29 cellular contexts compared by ENCODE assay signal in the genomic region with DNA sequence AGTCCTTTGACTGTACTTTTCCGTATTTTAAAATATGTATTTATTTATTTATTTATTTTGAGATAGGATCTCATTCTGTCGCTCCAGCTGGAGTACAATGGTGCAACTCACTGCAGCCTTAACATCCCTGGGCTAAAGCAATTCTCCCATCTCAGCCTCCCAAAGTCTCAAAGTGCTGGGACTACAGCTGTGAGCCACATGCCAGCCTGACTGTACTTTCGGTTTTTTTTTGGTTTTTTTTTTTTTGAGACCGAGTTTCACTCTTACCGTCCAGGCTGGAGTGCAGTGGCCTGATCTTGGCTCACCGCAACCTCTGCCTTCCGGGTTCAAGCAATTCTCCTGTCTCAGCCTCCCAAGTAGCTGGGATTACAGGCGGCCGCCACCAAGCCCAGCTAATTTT.
"Had no signal": no experiment of that assay in that cellular context is flagged by ENCODE, and none has a peak within 500 bp of the region (broad histone marks: within the 10 kb centered on the region; RNA-seq: fewer than 3 reads in every experiment).

No MANE protein-coding gene starts in this region.

- H3K27ac ChIP-seq: heart right ventricle, left ventricle myocardium inferior, neural progenitor cell, parathyroid adenoma, stomach, upper lobe of left lung, vagina had no signal

- DNase-seq: activated CD4-positive, alpha-beta memory T cell treated with anti-CD3 and anti-CD28 coated beads, Interleukin-2, amount 10 ng/mL, durations not matched to agents 7 days and 5 days; activated CD4-positive, alpha-beta T cell treated with anti-CD3 and anti-CD28 coated beads, Interleukin-2, amount 10 ng/mL, durations not matched to agents 7 days and 5 days; activated CD4-positive, CD25-positive, alpha-beta regulatory T cell treated with anti-CD3 and anti-CD28 coated beads, Interleukin-2, amount 50 U/mL, for 72 hours; activated gamma-delta T cell; activated naive CD4-positive, alpha-beta T cell treated with anti-CD3 and anti-CD28 coated beads, Interleukin-2, amount 50 U/mL, for 16 hours; activated T-cell treated with anti-CD3 and anti-CD28 coated beads, Interleukin-2, amount 50 U/mL, for 24 hours; amniotic stem cell; caudate nucleus; cortex of kidney; foreskin melanocyte; heart right ventricle; left ventricle myocardium inferior; mesendoderm; natural killer cell; occipital lobe; psoas muscle; stimulated activated CD4-positive, alpha-beta T cell treated with anti-CD3 and anti-CD28 coated beads, Interleukin-1b, Interleukin-23, amount 100 ng/mL, for 48 hours; stimulated activated CD4-positive, alpha-beta T cell treated with anti-CD3 and anti-CD28 coated beads, Interleukin-4, amount 100 ng/mL, for 4 hours; stimulated activated CD8-positive, alpha-beta memory T cell treated with anti-CD3 and anti-CD28 coated beads, Interleukin-4, amount 100 ng/mL, for 48 hours; stomach; T1000; thyroid gland; upper lobe of left lung had no signal

- H3K9me3 ChIP-seq: heart right ventricle, left ventricle myocardium inferior, psoas muscle, stomach, thyroid gland, upper lobe of left lung, vagina had no signal

- H3K79me2 ChIP-seq: parathyroid adenoma had no signal

- H3K4me2 ChIP-seq: neural progenitor cell, smooth muscle cell had no signal

- H3K27me3 ChIP-seq: neural progenitor cell, thyroid gland, upper lobe of left lung, vagina had no signal

- ATAC-seq: heart right ventricle; natural killer cell; psoas muscle; stimulated activated memory B cell treated with anti-CD40 and anti-IgM and Interleukin-4, amounts not matched to agents 10 μg/mL and 1 μg/mL and 100 μg/mL, for 72 hours had no signal

- H2AFZ ChIP-seq: neural progenitor cell, parathyroid adenoma had no signal

- H3K4me3 ChIP-seq: left ventricle myocardium inferior, lung, neural progenitor cell, psoas muscle, smooth muscle cell, stomach, thyroid gland, upper lobe of left lung, vagina had no signal

- H3K36me3 ChIP-seq: heart right ventricle, left ventricle myocardium inferior, neural progenitor cell, stomach, thyroid gland, upper lobe of left lung, vagina had no signal

- H3K4me1 ChIP-seq: left ventricle myocardium inferior, neural progenitor cell, parathyroid adenoma, psoas muscle, upper lobe of left lung had no signal
